In genomic region chr3:23900744-23901143, GRCh38 we compare ENCODE assay signal across 25 cellular contexts. TPM values are rescaled to one million over a fixed set of nuclear protein-coding genes. Genes with fewer than 3 reads are reported as not detected.
DNase-seq lines count a peak whose midpoint lies in the region; ATAC-seq and TF ChIP-seq lines count a peak whose summit lies in the region.
"Had no signal": no experiment of that assay in that cellular context is flagged by ENCODE, and none has a peak within 500 bp of the region (broad histone marks: within the 10 kb centered on the region; RNA-seq: fewer than 3 reads in every experiment).

No MANE protein-coding gene starts in this region.

- intact Hi-C loops in IMR-90 (cut with micrococcal nuclease) = no loop called here

- no peak overlapping the region for H2BK5ac ChIP-seq in IMR-90 (ENCODE audit: low read depth, low read length, poor library complexity, severe bottlenecking)

- H4K8ac ChIP-seq in IMR-90 (ENCODE audit: low read depth in 2 of 2, low read length in 2 of 2) = no peak overlapping the region

- no peak overlapping the region for H3K23ac ChIP-seq in IMR-90 (ENCODE audit: low read depth, low read length)

- H3K36me3 Mint-ChIP-seq in chondrocyte (ENCODE audit: low read depth) = peaks cover 38% of the 10 kb centered on the region

- peaks cover 2% of the 10 kb centered on the region for H3K9me3 Mint-ChIP-seq in chondrocyte (ENCODE audit: low read depth)
- H3K9me3 Mint-ChIP-seq: activated CD4-positive, alpha-beta T cell treated with anti-CD3 and anti-CD28 coated beads, Interleukin-2, amount 10 ng/mL, durations not matched to agents 24 days and 14 days; activated T-helper 17 cell treated with anti-CD3 and anti-CD28 coated beads, Interleukin-2, amount 50 U/mL, for 72 hours; natural killer cell treated with Interleukin-12 subunit alpha and Interleukin-12 subunit beta and Interleukin-15 and Interleukin-18, amount 100 ng/mL, for 72 hours had no signal

- peaks cover 5% of the 10 kb centered on the region; the same call in 1 of the 2 replicates for H3K9me1 ChIP-seq in IMR-90 (ENCODE audit: insufficient read depth, low read length)

- in situ Hi-C loops in IMR-90 (cut with MboI; ENCODE audit: low sequenced_read_pairs) = no loop called here

- no peak overlapping the region for H4K91ac ChIP-seq in IMR-90 (ENCODE audit: insufficient read depth, low read depth, low read length)

- peak; percentile 85 for ATAC-seq in IMR-90 (ENCODE audit: low read depth)
- ATAC-seq: activated T-helper 17 cell treated with anti-CD3 and anti-CD28 coated beads, Interleukin-2, amount 50 U/mL, for 72 hours; left ventricle myocardium superior; natural killer cell treated with Interleukin-12 subunit alpha and Interleukin-12 subunit beta and Interleukin-15 and Interleukin-18, amount 100 ng/mL, for 72 hours had no signal

- no peak overlapping the region for H3K18ac ChIP-seq in IMR-90 (ENCODE audit: low read depth, low read length)

- TF ChIP-seq CTCF in IMR-90 (conservative IDR thresholded peaks at IDR 0.05; ENCODE audit: low read depth, low read length) (peak; percentile 31), chondrocyte (IDR thresholded peaks at IDR 0.05) (peak; percentile 41)

- no peak overlapping the region for H2AK5ac ChIP-seq in IMR-90 (ENCODE audit: low read depth, low read length)

- DNase-seq in EH (ENCODE audit: low read depth) = peak; percentile 14
- DNase-seq in IMR-90 = peak; percentile 71
- no peak for DNase-seq in chondrocyte (ENCODE audit: low spot score)
- peak; percentile 81 for DNase-seq in iris pigment epithelial cell (ENCODE audit: low read depth)
- DNase-seq in AG08396 (ENCODE audit: low spot score) = no peak
- no peak for DNase-seq in germinal center (ENCODE audit: low spot score)
- no peak for DNase-seq in activated CD4-positive, alpha-beta T cell treated with anti-CD3 and anti-CD28 coated beads for 4 hours
- DNase-seq: activated CD4-positive, alpha-beta T cell treated with anti-CD3 and anti-CD28 coated beads, Interleukin-2, amount 10 ng/mL, durations not matched to agents 24 days and 14 days; activated naive CD8-positive, alpha-beta T cell treated with anti-CD3 and anti-CD28 coated beads for 36 hours; endodermal cell; H9; hippocampal formation; Karpas-422; left ventricle myocardium superior; NCI-H1105 treated with DMSO at 0.1 percent for 48 hours; NCI-H2029 treated with DMSO at 0.1 percent for 48 hours; ovary; PC-9; SHP77; stimulated activated CD4-positive, alpha-beta T cell treated with anti-CD3 and anti-CD28 coated beads, Interleukin-4, amount 100 ng/mL, for 24 hours; stimulated activated naive CD4-positive, alpha-beta T cell treated with Interleukin-2 at 50 U/mL for 16 hours had no signal

- H4K5ac ChIP-seq in IMR-90 (ENCODE audit: low read depth, low read length) = no peak overlapping the region

- peaks cover 2% of the 10 kb centered on the region; the same call in 1 of the 2 replicates for H3K9me3 ChIP-seq in IMR-90 (ENCODE audit: control insufficient read depth, insufficient read depth, low read length)
- H3K9me3 ChIP-seq: ovary, right atrium auricular region, thoracic aorta had no signal

- no peaks in the 10 kb centered on the region for H3K27me3 Mint-ChIP-seq in chondrocyte (ENCODE audit: low read depth)
- H3K27me3 Mint-ChIP-seq: activated CD4-positive, alpha-beta T cell treated with anti-CD3 and anti-CD28 coated beads, Interleukin-2, amount 10 ng/mL, durations not matched to agents 24 days and 14 days; activated naive CD8-positive, alpha-beta T cell treated with anti-CD3 and anti-CD28 coated beads for 36 hours; activated T-helper 17 cell treated with anti-CD3 and anti-CD28 coated beads, Interleukin-2, amount 50 U/mL, for 72 hours; natural killer cell treated with Interleukin-12 subunit alpha and Interleukin-12 subunit beta and Interleukin-15 and Interleukin-18, amount 100 ng/mL, for 72 hours had no signal

- peaks cover 4% of the 10 kb centered on the region; the same call in 1 of the 2 replicates for H4K20me1 ChIP-seq in IMR-90 (ENCODE audit: insufficient read depth, low read length)

- CTCF ChIA-PET in IMR-90 (lab: Yijun Ruan, JAX) = interaction anchor here (0.6 kb wide), 1 partner anchor 9 kb away, joined by 3 read pairs; no protein-coding TSS in a partner anchor

- no peak overlapping the region for H2BK20ac ChIP-seq in IMR-90 (ENCODE audit: low read depth, low read length)

- no peaks in the 10 kb centered on the region for H3K27me3 ChIP-seq in IMR-90 (ENCODE audit: control insufficient read depth, insufficient read depth, low read length)
- H3K27me3 ChIP-seq: ovary, right atrium auricular region had no signal

- H3K27ac ChIP-seq in IMR-90 (ENCODE audit: insufficient read depth, low read length) = no peak overlapping the region
- H3K27ac ChIP-seq: ovary, PC-9, right atrium auricular region, thoracic aorta had no signal

- no peak overlapping the region for H3K4ac ChIP-seq in IMR-90 (ENCODE audit: low read depth, low read length)

- no peak overlapping the region for H2AFZ ChIP-seq in IMR-90 (replicated peaks; ENCODE audit: low read length, poor library complexity)
- H2AFZ ChIP-seq: PC-9 had no signal

- no peak overlapping the region for H3K14ac ChIP-seq in IMR-90 (replicated peaks; ENCODE audit: low read depth, low read length)

- H3K4me3 ChIP-seq in IMR-90 (ENCODE audit: insufficient read depth, low read depth, low read length) = no peak overlapping the region
- H3K4me3 ChIP-seq: ovary, PC-9, right atrium auricular region, thoracic aorta had no signal

- H3K79me1 ChIP-seq in IMR-90 (ENCODE audit: low read depth in 1 of 2, low read length in 2 of 2) = peaks cover 0 to 3% of the 10 kb centered on the region in 2 experiments; a peak in 3 of 4 replicates

- H3K4me1 Mint-ChIP-seq in chondrocyte (ENCODE audit: low read depth) = no peaks in the 10 kb centered on the region
- H3K4me1 Mint-ChIP-seq: activated CD4-positive, alpha-beta T cell treated with anti-CD3 and anti-CD28 coated beads, Interleukin-2, amount 10 ng/mL, durations not matched to agents 24 days and 14 days; activated naive CD8-positive, alpha-beta T cell treated with anti-CD3 and anti-CD28 coated beads for 36 hours; endodermal cell; H9 had no signal

- no TSS peak for BruUV-seq in IMR-90 (replicated peaks; lab: Mats Ljungman, UMichigan)

- no peak overlapping the region for H2AK9ac ChIP-seq in IMR-90 (replicated peaks; ENCODE audit: low read depth, low read length, poor library complexity)

- no peak for TF ChIP-seq POLR2A in IMR-90 (IDR thresholded peaks at IDR 0.05; ENCODE audit: low read depth, low read length)

- no peak overlapping the region for H3K9ac ChIP-seq in IMR-90 (ENCODE audit: low read depth, low read length)

- H3K4me1 ChIP-seq in IMR-90 (ENCODE audit: control insufficient read depth, insufficient read depth, low read length) = peaks cover 2% of the 10 kb centered on the region; the same call in 1 of the 2 replicates
- H3K4me1 ChIP-seq: right atrium auricular region had no signal

- dilution Hi-C loops in IMR-90 (cut with HindIII; ENCODE audit: low sequenced_read_pairs, unreplicated experiment) = no loop called here

- WGBS in IMR-90 (ENCODE audit: extremely low coverage in 2 of 2, insufficient read length in 1 of 2), 2 experiments = no CpG with 5 or more reads among the region's 6 CpGs

- peak; percentile 26 for TF ChIP-seq RAD21 in IMR-90 (IDR thresholded peaks at IDR 0.05; ENCODE audit: low read length)

- POLR2A ChIA-PET in IMR-90 (lab: Charles Lee; ENCODE audit: unreplicated experiment) = no interaction called here

- no peak overlapping the region for H2BK120ac ChIP-seq in IMR-90 (ENCODE audit: low read depth, low read length)

- no peak overlapping the region for H3K27ac Mint-ChIP-seq in chondrocyte (ENCODE audit: unreplicated experiment)
- H3K27ac Mint-ChIP-seq: activated CD4-positive, alpha-beta T cell treated with anti-CD3 and anti-CD28 coated beads, Interleukin-2, amount 10 ng/mL, durations not matched to agents 24 days and 14 days; activated naive CD8-positive, alpha-beta T cell treated with anti-CD3 and anti-CD28 coated beads for 36 hours; activated T-helper 17 cell treated with anti-CD3 and anti-CD28 coated beads, Interleukin-2, amount 50 U/mL, for 72 hours; endodermal cell; H9; natural killer cell treated with Interleukin-12 subunit alpha and Interleukin-12 subunit beta and Interleukin-15 and Interleukin-18, amount 100 ng/mL, for 72 hours had no signal

- H2BK15ac ChIP-seq in IMR-90 (ENCODE audit: low read depth, low read length) = no peak overlapping the region

- no peak overlapping the region for H3K4me3 Mint-ChIP-seq in chondrocyte (ENCODE audit: unreplicated experiment)
- H3K4me3 Mint-ChIP-seq: activated CD4-positive, alpha-beta T cell treated with anti-CD3 and anti-CD28 coated beads, Interleukin-2, amount 10 ng/mL, durations not matched to agents 24 days and 14 days; activated naive CD8-positive, alpha-beta T cell treated with anti-CD3 and anti-CD28 coated beads for 36 hours; activated T-helper 17 cell treated with anti-CD3 and anti-CD28 coated beads, Interleukin-2, amount 50 U/mL, for 72 hours; endodermal cell; H9; natural killer cell treated with Interleukin-12 subunit alpha and Interleukin-12 subunit beta and Interleukin-15 and Interleukin-18, amount 100 ng/mL, for 72 hours had no signal

- H3K56ac ChIP-seq in IMR-90 (ENCODE audit: extremely low read depth, insufficient read depth, low read length) = no peak overlapping the region

- peaks cover 10% of the 10 kb centered on the region; the same call in 1 of the 2 replicates for H3K36me3 ChIP-seq in IMR-90 (ENCODE audit: control insufficient read depth, insufficient read depth, low read length)
- H3K36me3 ChIP-seq: ovary had no signal

- no peak overlapping the region for H3K4me2 ChIP-seq in IMR-90 (ENCODE audit: low read depth, low read length)
- H3K4me2 ChIP-seq: PC-9 had no signal

TF ChIP-seq in IMR-90, 13 proteins besides CTCF, POLR2A, EP300 and RAD21:
- TF ChIP-seq SMC3 (IDR thresholded peaks at IDR 0.05; ENCODE audit: low read depth, low read length) (peak; percentile 42), CEBPB (IDR thresholded peaks at IDR 0.05; ENCODE audit: low read depth, low read length) (peak; percentile 99), MAZ (IDR thresholded peaks at IDR 0.05; ENCODE audit: borderline replicate concordance, low read depth, low read length) (no peak)

RNA-seq across cellular contexts. Expression of gene NKIRAS1, which starts 16.0 kb away (rescaled TPM):
- total RNA-seq in IMR-90 (2012; rRNA removed) (6.8 and 16.1 TPM in 2 replicates), chondrocyte (13.2 to 15.5 TPM (median 13.6 TPM) in 3 replicates)
- polyA plus RNA-seq in IMR-90 (2012; rRNA removed) = 5.6 and 6.1 TPM in 2 replicates
- 2.4 and 3.6 TPM in 2 replicates for polyA plus RNA-seq in IMR-90 (2012; cell fraction: cytosol; rRNA removed)
- polyA plus RNA-seq in IMR-90 (2012; cell fraction: nucleus; rRNA removed; ENCODE audit: low replicate concordance) = 1.0 and 3.0 TPM in 2 replicates

RNA-seq across cellular contexts. Expression of gene RPL15, which starts 16.2 kb away (rescaled TPM):
- total RNA-seq in IMR-90 (2012; rRNA removed) = 1,419 and 2,730 TPM in 2 replicates
- polyA plus RNA-seq in IMR-90 (2012; rRNA removed) = 4,701 and 5,087 TPM in 2 replicates
- 2,854 and 3,719 TPM in 2 replicates for polyA plus RNA-seq in IMR-90 (2012; cell fraction: cytosol; rRNA removed)
- polyA plus RNA-seq in IMR-90 (2012; cell fraction: nucleus; rRNA removed; ENCODE audit: low replicate concordance) = 1,256 and 2,197 TPM in 2 replicates
- total RNA-seq in chondrocyte = 1,295 to 1,411 TPM (median 1,362 TPM) in 3 replicates

RNA-seq across cellular contexts. Expression of gene NR1D2, which starts 44.3 kb away (rescaled TPM):
- total RNA-seq in IMR-90 (2012; rRNA removed) = 41.0 and 46.1 TPM in 2 replicates
- polyA plus RNA-seq in IMR-90 (2012; rRNA removed) = 7.5 and 8.1 TPM in 2 replicates
- polyA plus RNA-seq in IMR-90 (2012; cell fraction: cytosol; rRNA removed) = 1.7 and 2.1 TPM in 2 replicates
- polyA plus RNA-seq in IMR-90 (2012; cell fraction: nucleus; rRNA removed; ENCODE audit: low replicate concordance) = 0.62 and 8.5 TPM in 2 replicates
- total RNA-seq in chondrocyte = 14.7 to 19.8 TPM (median 19.6 TPM) in 3 replicates

Comparison
In these comparisons a context has a peak if more than half of its experiments do, and no peak if none do; other contexts are left out.
1. DNase-seq: peak in EH (single experiment), IMR-90 (single experiment) and iris pigment epithelial cell (single experiment); none in chondrocyte (single experiment), AG08396 (single experiment), germinal center (single experiment) and activated CD4-positive, alpha-beta T cell treated with anti-CD3 and anti-CD28 coated beads for 4 hours (0 of 2).